Comparison of ENCODE assay signal across 1 cellular context in genomic region chr2:8525582-8526402, GRCh38.
TF ChIP-seq lines count a peak whose summit lies in the region.

No MANE protein-coding gene starts in this region.

TF ChIP-seq in HepG2, 621 proteins besides CTCF, POLR2A, EP300 and RAD21 (continued from another document and continues in another):
- TF ChIP-seq ZBTB4 (CRISPR knock-in tag; IDR thresholded peaks at IDR 0.05; ENCODE audit: borderline replicate concordance): peak; percentile 84; the same call in 1 of the 2 replicates
- TF ChIP-seq SP1 (IDR thresholded peaks at IDR 0.05): no peak
- TF ChIP-seq SP1 (CRISPR knock-in tag; IDR thresholded peaks at IDR 0.05): no peak
- peak; percentile 65 for TF ChIP-seq SOX5 (CRISPR knock-in tag; IDR thresholded peaks at IDR 0.05; ENCODE audit: borderline replicate concordance)
- TF ChIP-seq NFKB2 (CRISPR knock-in tag; IDR thresholded peaks at IDR 0.05; ENCODE audit: borderline replicate concordance): peak; percentile 55
- no peak for TF ChIP-seq ZNF10 (CRISPR knock-in tag; IDR thresholded peaks at IDR 0.05; ENCODE audit: borderline replicate concordance, low read depth)
- no peak for TF ChIP-seq CENPT (CRISPR knock-in tag; IDR thresholded peaks at IDR 0.05; ENCODE audit: low read depth)
- TF ChIP-seq TFE3 (CRISPR knock-in tag; IDR thresholded peaks at IDR 0.05): peak; percentile 83
- 0 out of 2 replicates have a peak, but pooled peaks have one; percentile 48 for TF ChIP-seq GFI1 (CRISPR knock-in tag; IDR thresholded peaks at IDR 0.05; ENCODE audit: borderline replicate concordance)
- TF ChIP-seq KMT2B (CRISPR knock-in tag; IDR thresholded peaks at IDR 0.05): 0 out of 2 replicates have a peak, but pooled peaks have one; percentile 61
- no peak for TF ChIP-seq NFYC (CRISPR knock-in tag; IDR thresholded peaks at IDR 0.05)
- 0 out of 2 replicates have a peak, but pooled peaks have one; percentile 62 for TF ChIP-seq DMTF1 (CRISPR knock-in tag; IDR thresholded peaks at IDR 0.05)
- no peak for TF ChIP-seq ARHGAP35 (CRISPR knock-in tag; IDR thresholded peaks at IDR 0.05; ENCODE audit: borderline replicate concordance)
- TF ChIP-seq ZNF451 (CRISPR knock-in tag; IDR thresholded peaks at IDR 0.05): peak; percentile 92; the same call in 1 of the 2 replicates
- TF ChIP-seq FLYWCH1 (CRISPR knock-in tag; IDR thresholded peaks at IDR 0.05): peak; percentile 65; the same call in 1 of the 2 replicates
- peak; percentile 65 for TF ChIP-seq FOXP4 (CRISPR knock-in tag; IDR thresholded peaks at IDR 0.05)
- peak; percentile 31; the same call in 1 of the 2 replicates for TF ChIP-seq HMG20A (CRISPR knock-in tag; IDR thresholded peaks at IDR 0.05; ENCODE audit: borderline replicate concordance)
- TF ChIP-seq ZNF770 (CRISPR knock-in tag; IDR thresholded peaks at IDR 0.05): peak; percentile 53; the same call in 1 of the 2 replicates
- peak; percentile 58 for TF ChIP-seq THAP11 (CRISPR knock-in tag; IDR thresholded peaks at IDR 0.05)
- peak; percentile 95; the same call in 1 of the 2 replicates for TF ChIP-seq ZNF350 (CRISPR knock-in tag; IDR thresholded peaks at IDR 0.05; ENCODE audit: borderline replicate concordance, low read depth)
- TF ChIP-seq ZZZ3 (CRISPR knock-in tag; IDR thresholded peaks at IDR 0.05; ENCODE audit: borderline replicate concordance): no peak
- TF ChIP-seq CCDC6 (CRISPR knock-in tag; IDR thresholded peaks at IDR 0.05): peak; percentile 90; the same call in 1 of the 2 replicates
- peak; percentile 75; the same call in 1 of the 2 replicates for TF ChIP-seq ZNF317 (CRISPR knock-in tag; IDR thresholded peaks at IDR 0.05)
- peak; percentile 68; the same call in 1 of the 2 replicates for TF ChIP-seq ZBTB25 (CRISPR knock-in tag; IDR thresholded peaks at IDR 0.05)
- TF ChIP-seq ZNF839 (CRISPR knock-in tag; IDR thresholded peaks at IDR 0.05; ENCODE audit: borderline replicate concordance): peak; percentile 93
- 0 out of 2 replicates have a peak, but pooled peaks have one; percentile 48 for TF ChIP-seq ZNF280D (CRISPR knock-in tag; IDR thresholded peaks at IDR 0.05)
- TF ChIP-seq ARID5B (CRISPR knock-in tag; IDR thresholded peaks at IDR 0.05): peak; percentile 84
- TF ChIP-seq KAT2B (IDR thresholded peaks at IDR 0.05; ENCODE audit: borderline replicate concordance, low read depth, low read length): no peak
- peak; percentile 94 for TF ChIP-seq XRCC5 (optimal IDR thresholded peaks at IDR 0.05; ENCODE audit: low read length)
- peak; percentile 61; the same call in 1 of the 2 replicates for TF ChIP-seq FOXO1 (CRISPR knock-in tag; IDR thresholded peaks at IDR 0.05)
- TF ChIP-seq CEBPG (CRISPR knock-in tag; IDR thresholded peaks at IDR 0.05): peak; percentile 50
- TF ChIP-seq ZNF512 (CRISPR knock-in tag; IDR thresholded peaks at IDR 0.05): peak; percentile 81; the same call in 1 of the 2 replicates
- peak; percentile 74; the same call in 1 of the 2 replicates for TF ChIP-seq ZNF33A (CRISPR knock-in tag; IDR thresholded peaks at IDR 0.05; ENCODE audit: borderline replicate concordance)
- TF ChIP-seq NKX3-1 (CRISPR knock-in tag; IDR thresholded peaks at IDR 0.05): no peak
- peak; percentile 80 for TF ChIP-seq ZNF331 (CRISPR knock-in tag; IDR thresholded peaks at IDR 0.05)
- TF ChIP-seq ZNF709 (CRISPR knock-in tag; IDR thresholded peaks at IDR 0.05): peak; percentile 72; the same call in 1 of the 2 replicates
